In genomic region chr4:123937612-123938011, GRCh38 we compare ENCODE assay signal across 28 cellular contexts.
"Had no signal": no experiment of that assay in that cellular context is flagged by ENCODE, and none has a peak within 500 bp of the region (broad histone marks: within the 10 kb centered on the region; RNA-seq: fewer than 3 reads in every experiment).

No MANE protein-coding gene starts in this region.

- H3K27ac Mint-ChIP-seq: activated CD8-positive, alpha-beta T cell treated with anti-CD3 and anti-CD28 coated beads, Interleukin-2, amount 10 ng/mL, durations not matched to agents 7 days and 5 days; activated naive CD4-positive, alpha-beta T cell treated with anti-CD3 and anti-CD28 coated beads, Interleukin-2, amount 50 U/mL, for 72 hours; activated T-cell treated with anti-CD3 and anti-CD28 coated beads, Interleukin-2, amount 50 U/mL, for 24 hours; activated T-helper 17 cell treated with anti-CD3 and anti-CD28 coated beads, Interleukin-2, amount 50 U/mL, for 72 hours; effector memory CD8-positive, alpha-beta T cell; natural killer cell; stimulated activated naive B cell treated with anti-CD40 and anti-IgM and Interleukin-4, amounts not matched to agents 10 μg/mL and 1 μg/mL and 100 μg/mL, for 72 hours; T-cell; T-helper 2 cell treated with Interferon-gamma antibody and Interleukin-4, amounts not matched to agents 5 μg/mL and 100 μg/mL, for 36 hours had no signal

- H3K9me3 Mint-ChIP-seq: activated T-cell treated with anti-CD3 and anti-CD28 coated beads, Interleukin-2, amount 50 U/mL, for 24 hours; activated T-helper 17 cell treated with anti-CD3 and anti-CD28 coated beads, Interleukin-2, amount 50 U/mL, for 72 hours; brain; effector memory CD8-positive, alpha-beta T cell; stimulated activated naive B cell treated with anti-CD40 and anti-IgM and Interleukin-4, amounts not matched to agents 10 μg/mL and 1 μg/mL and 100 μg/mL, for 72 hours; T-helper 2 cell treated with Interferon-gamma antibody and Interleukin-4, amounts not matched to agents 5 μg/mL and 100 μg/mL, for 36 hours had no signal

- ATAC-seq: activated CD8-positive, alpha-beta T cell treated with anti-CD3 and anti-CD28 coated beads, Interleukin-2, amount 10 ng/mL, durations not matched to agents 7 days and 5 days; activated naive CD4-positive, alpha-beta T cell treated with anti-CD3 and anti-CD28 coated beads, Interleukin-2, amount 50 U/mL, for 72 hours; activated T-helper 17 cell treated with anti-CD3 and anti-CD28 coated beads, Interleukin-2, amount 50 U/mL, for 72 hours; effector memory CD8-positive, alpha-beta T cell; heart left ventricle; natural killer cell; stimulated activated naive B cell treated with anti-CD40 and anti-IgM and Interleukin-4, amounts not matched to agents 10 μg/mL and 1 μg/mL and 100 μg/mL, for 72 hours; T-cell had no signal

- H3K4me1 Mint-ChIP-seq: activated T-helper 17 cell treated with anti-CD3 and anti-CD28 coated beads, Interleukin-2, amount 50 U/mL, for 72 hours; natural killer cell; stimulated activated naive B cell treated with anti-CD40 and anti-IgM and Interleukin-4, amounts not matched to agents 10 μg/mL and 1 μg/mL and 100 μg/mL, for 72 hours; T-cell had no signal

- H3K4me3 ChIP-seq: colonic mucosa, dorsolateral prefrontal cortex, esophagus squamous epithelium, heart left ventricle, lung, transverse colon, vagina had no signal

- H3K36me3 ChIP-seq: colonic mucosa, esophagus squamous epithelium, heart left ventricle, sigmoid colon, transverse colon, vagina, WERI-Rb-1 had no signal

- H3K27me3 ChIP-seq: colonic mucosa, esophagus squamous epithelium, heart left ventricle, sigmoid colon, transverse colon, vagina had no signal

- DNase-seq: activated CD4-positive, alpha-beta T cell treated with anti-CD3 and anti-CD28 coated beads, Interleukin-2, amount 50 U/mL, for 1 hour; activated CD4-positive, CD25-positive, alpha-beta regulatory T cell treated with anti-CD3 and anti-CD28 coated beads, Interleukin-2, amount 50 U/mL, for 72 hours; activated CD8-positive, alpha-beta T cell treated with anti-CD3 and anti-CD28 coated beads, Interleukin-2, amount 10 ng/mL, durations not matched to agents 7 days and 5 days; activated T-cell treated with anti-CD3 and anti-CD28 coated beads, Interleukin-2, amount 50 U/mL, for 24 hours; aorta; central memory CD4-positive, alpha-beta T cell; colonic mucosa; dorsolateral prefrontal cortex; effector memory CD8-positive, alpha-beta T cell; esophagus squamous epithelium; islet precursor cell; left cardiac atrium; natural killer cell; posterior cingulate gyrus; sigmoid colon; stimulated activated CD4-positive, alpha-beta T cell treated with anti-CD3 and anti-CD28 coated beads, Interleukin-2, amount 100 ng/mL, for 48 hours; stimulated activated CD8-positive, alpha-beta memory T cell treated with anti-CD3 and anti-CD28 coated beads, Interleukin-4, amount 100 ng/mL, for 48 hours; stimulated activated naive B cell treated with anti-CD40 and anti-IgM and Interleukin-4, amounts not matched to agents 10 μg/mL and 1 μg/mL and 100 μg/mL, for 72 hours; T-cell; transverse colon; WERI-Rb-1 had no signal

- H3K4me3 Mint-ChIP-seq: activated CD8-positive, alpha-beta T cell treated with anti-CD3 and anti-CD28 coated beads, Interleukin-2, amount 10 ng/mL, durations not matched to agents 7 days and 5 days; activated T-cell treated with anti-CD3 and anti-CD28 coated beads, Interleukin-2, amount 50 U/mL, for 24 hours; activated T-helper 17 cell treated with anti-CD3 and anti-CD28 coated beads, Interleukin-2, amount 50 U/mL, for 72 hours; effector memory CD8-positive, alpha-beta T cell; natural killer cell; stimulated activated naive B cell treated with anti-CD40 and anti-IgM and Interleukin-4, amounts not matched to agents 10 μg/mL and 1 μg/mL and 100 μg/mL, for 72 hours; T-cell; T-helper 2 cell treated with Interferon-gamma antibody and Interleukin-4, amounts not matched to agents 5 μg/mL and 100 μg/mL, for 36 hours had no signal

- H3K4me1 ChIP-seq: colonic mucosa, vagina had no signal

- H3K9me3 ChIP-seq: colonic mucosa, esophagus squamous epithelium, heart left ventricle, sigmoid colon, transverse colon, vagina had no signal

- H3K36me3 Mint-ChIP-seq: activated naive CD4-positive, alpha-beta T cell treated with anti-CD3 and anti-CD28 coated beads, Interleukin-2, amount 50 U/mL, for 72 hours; brain; natural killer cell; stimulated activated naive B cell treated with anti-CD40 and anti-IgM and Interleukin-4, amounts not matched to agents 10 μg/mL and 1 μg/mL and 100 μg/mL, for 72 hours; T-cell had no signal

- H3K27me3 Mint-ChIP-seq: brain; effector memory CD8-positive, alpha-beta T cell; stimulated activated naive B cell treated with anti-CD40 and anti-IgM and Interleukin-4, amounts not matched to agents 10 μg/mL and 1 μg/mL and 100 μg/mL, for 72 hours had no signal

- H3K27ac ChIP-seq: colonic mucosa, dorsolateral prefrontal cortex, esophagus squamous epithelium, transverse colon, vagina, WERI-Rb-1 had no signal
